Comparison of ENCODE assay signal across 30 cellular contexts in the genomic region with DNA sequence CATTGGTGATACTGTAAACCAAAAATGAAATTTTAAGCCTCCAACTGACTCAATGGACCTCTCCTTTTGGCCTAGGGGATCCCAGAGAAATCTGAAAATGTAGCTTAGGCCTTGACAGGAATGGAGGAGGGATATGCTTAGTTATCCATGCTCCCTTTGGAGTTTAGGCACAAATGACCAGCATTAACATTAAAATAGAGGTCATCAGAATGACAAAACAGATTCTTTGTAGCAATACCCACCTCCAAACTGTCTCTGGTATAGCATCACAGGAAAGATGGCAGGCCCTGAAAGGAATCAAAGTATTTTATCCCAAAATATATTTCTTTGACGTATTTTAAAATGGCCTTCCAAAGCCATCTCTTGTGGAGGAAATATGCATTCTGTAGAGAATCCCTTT. TPM values are rescaled to one million over a fixed set of nuclear protein-coding genes. Genes with fewer than 3 reads are reported as not detected.
"Had no signal": no experiment of that assay in that cellular context is flagged by ENCODE, and none has a peak within 500 bp of the region (broad histone marks: within the 10 kb centered on the region; RNA-seq: fewer than 3 reads in every experiment).

No MANE protein-coding gene starts in this region.

- H3K27me3 Mint-ChIP-seq: activated naive CD4-positive, alpha-beta T cell treated with anti-CD3 and anti-CD28 coated beads, Interleukin-2, amount 50 U/mL, for 24 hours; activated T-cell treated with anti-CD3 and anti-CD28 coated beads, Interleukin-2, amount 50 U/mL, for 24 hours had no signal

- H3K36me3 ChIP-seq: breast epithelium, WERI-Rb-1 had no signal

- H3K9me3 Mint-ChIP-seq: activated T-cell treated with anti-CD3 and anti-CD28 coated beads, Interleukin-2, amount 50 U/mL, for 24 hours had no signal

- H3K4me1 ChIP-seq: breast epithelium had no signal

- H3K9ac ChIP-seq: SK-N-SH had no signal

- H3K9me3 ChIP-seq: breast epithelium, SK-N-SH had no signal

- DNase-seq: activated CD4-positive, alpha-beta T cell treated with anti-CD3 and anti-CD28 coated beads for 4 hours; activated CD4-positive, alpha-beta T cell treated with anti-CD3 and anti-CD28 coated beads, Interleukin-2, amount 50 U/mL, for 4 hours; activated CD8-positive, alpha-beta memory T cell treated with anti-CD3 and anti-CD28 coated beads, Interleukin-2, amount 50 U/mL, for 48 hours; activated CD8-positive, alpha-beta T cell treated with anti-CD3 and anti-CD28 coated beads, Interleukin-2, amount 10 ng/mL, durations not matched to agents 7 days and 5 days; activated effector memory CD4-positive, alpha-beta T cell treated with Interleukin-2 at 50 U/mL for 16 hours; activated naive CD4-positive, alpha-beta T cell; activated T-cell treated with anti-CD3 and anti-CD28 coated beads, Interleukin-2, amount 50 U/mL, for 24 hours; aorta; caudate nucleus; NCI-H1092; NCI-H1417; NCI-H2029; NCI-H2107; NCI-H2171 treated with DMSO at 0.1 percent for 48 hours; NCI-H226; NCI-H510A; NCI-H526 treated with DMSO at 0.1 percent for 48 hours; NCI-H82; OCI-M1; RPMI8226; SK-N-SH; T-helper 1 cell; WERI-Rb-1 had no signal

- H3K4me3 Mint-ChIP-seq: activated CD8-positive, alpha-beta T cell treated with anti-CD3 and anti-CD28 coated beads, Interleukin-2, amount 10 ng/mL, durations not matched to agents 7 days and 5 days; activated naive CD4-positive, alpha-beta T cell treated with anti-CD3 and anti-CD28 coated beads, Interleukin-2, amount 50 U/mL, for 24 hours; activated T-cell treated with anti-CD3 and anti-CD28 coated beads, Interleukin-2, amount 50 U/mL, for 24 hours; activated T-helper 1 cell treated with anti-CD3 and anti-CD28 coated beads, Interleukin-12 subunit alpha, Interleukin-12 subunit beta, Interleukin-2, Interleukin-4 antibody, amounts not matched to agents 30 ng/mL and 10 ng/mL and 1 ng/mL, durations not matched to agents 14 hours and 24 hours and 36 hours had no signal

- H3K4me3 ChIP-seq: breast epithelium had no signal

- H3K27ac ChIP-seq: breast epithelium, WERI-Rb-1 had no signal

- H3K4me2 ChIP-seq: SK-N-SH had no signal

- H3K27ac Mint-ChIP-seq: activated CD8-positive, alpha-beta T cell treated with anti-CD3 and anti-CD28 coated beads, Interleukin-2, amount 10 ng/mL, durations not matched to agents 7 days and 5 days; activated naive CD4-positive, alpha-beta T cell treated with anti-CD3 and anti-CD28 coated beads, Interleukin-2, amount 50 U/mL, for 24 hours; activated T-cell treated with anti-CD3 and anti-CD28 coated beads, Interleukin-2, amount 50 U/mL, for 24 hours; activated T-helper 1 cell treated with anti-CD3 and anti-CD28 coated beads, Interleukin-12 subunit alpha, Interleukin-12 subunit beta, Interleukin-2, Interleukin-4 antibody, amounts not matched to agents 30 ng/mL and 10 ng/mL and 1 ng/mL, durations not matched to agents 14 hours and 24 hours and 36 hours had no signal

- ATAC-seq: activated CD4-positive, CD25-positive, alpha-beta regulatory T cell treated with anti-CD3 and anti-CD28 coated beads, Interleukin-2, amount 50 U/mL, for 24 hours; activated CD8-positive, alpha-beta T cell treated with anti-CD3 and anti-CD28 coated beads, Interleukin-2, amount 10 ng/mL, durations not matched to agents 7 days and 5 days; Panc1; Right ventricle myocardium inferior had no signal

- H3K27me3 ChIP-seq: breast epithelium had no signal

RNA-seq across cellular contexts. Expression of gene LRRN3, which starts 39.1 kb away (rescaled TPM):
- total RNA-seq: MCF 10A had no signal
